Comparison of ENCODE assay signal across 12 cellular contexts in the genomic region with DNA sequence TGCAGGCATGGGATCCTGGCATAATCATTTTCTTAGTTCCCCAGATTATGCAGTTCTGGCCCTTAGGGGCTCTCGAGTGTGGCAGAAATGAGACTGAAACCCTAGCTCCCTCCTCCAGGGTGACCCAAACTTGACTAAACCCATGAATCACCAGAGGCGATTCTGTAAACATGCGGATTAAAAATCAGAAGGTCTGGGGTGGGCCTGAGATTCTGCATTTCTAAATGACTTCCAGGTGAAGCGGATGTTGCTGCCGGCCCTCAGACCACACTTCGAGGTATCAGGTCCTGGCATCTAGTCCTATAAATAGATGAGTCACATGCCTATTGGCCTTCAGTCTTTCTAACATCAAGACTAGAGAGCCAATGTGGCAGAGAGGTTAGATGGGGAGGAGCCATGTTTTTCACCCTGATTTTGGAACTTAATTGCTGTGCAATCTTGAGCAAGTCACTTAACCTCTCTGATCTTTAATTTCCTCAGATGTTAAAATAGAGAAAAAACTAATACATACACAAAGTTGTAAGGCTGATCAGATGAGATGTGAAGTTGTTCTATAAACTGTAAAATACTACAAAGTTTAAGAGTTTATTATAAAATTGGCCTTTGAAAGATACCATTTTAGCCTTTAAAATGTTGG.
DNase-seq lines count a peak whose midpoint lies in the region; TF ChIP-seq lines count a peak whose summit lies in the region.
"Had no signal": no experiment of that assay in that cellular context is flagged by ENCODE, and none has a peak within 500 bp of the region (broad histone marks: within the 10 kb centered on the region; RNA-seq: fewer than 3 reads in every experiment).

No MANE protein-coding gene starts in this region.

- H2AFZ ChIP-seq in mammary epithelial cell (ENCODE audit: low read depth, low read length), result no peak overlapping the region
- H2AFZ ChIP-seq: GM23338 had no signal

- H3K27me3 ChIP-seq in mammary epithelial cell (ENCODE audit: insufficient read depth, low read length) (no peaks in the 10 kb centered on the region), SJCRH30 (no peaks in the 10 kb centered on the region), tibial artery (no peaks in the 10 kb centered on the region)

- no peaks in the 10 kb centered on the region for H3K36me3 ChIP-seq in mammary epithelial cell (ENCODE audit: insufficient read depth, low read length)
- H3K36me3 ChIP-seq in SJCRH30, result no peaks in the 10 kb centered on the region
- H3K36me3 ChIP-seq in tibial artery, result no peaks in the 10 kb centered on the region

- H3K36me3 Mint-ChIP-seq in MCF 10A (ENCODE audit: insufficient read depth, unreplicated experiment), result no peaks in the 10 kb centered on the region

- H3K27ac Mint-ChIP-seq in MCF 10A (ENCODE audit: low read depth, unreplicated experiment), result no peak overlapping the region
- H3K27ac Mint-ChIP-seq: activated naive CD4-positive, alpha-beta T cell treated with anti-CD3 and anti-CD28 coated beads for 36 hours; GM23338 had no signal

- peaks cover 55% of the 10 kb centered on the region for H3K4me1 Mint-ChIP-seq in MCF 10A (ENCODE audit: insufficient read depth, unreplicated experiment)

- intact Hi-C loops in MCF 10A (cut with micrococcal nuclease) (loop anchor here (5.0 kb wide), 1 partner anchor 128 kb away; no protein-coding TSS in a partner anchor), mammary epithelial cell (cut with micrococcal nuclease) (loop anchor here (2.0 kb wide), 1 partner anchor 28 kb away; no protein-coding TSS in a partner anchor), tibial artery (cut with DNase I; ENCODE audit: low total_unique reads) (no loop called here)

- TF ChIP-seq CTCF in MCF 10A (IDR thresholded peaks at IDR 0.05; ENCODE audit: unreplicated experiment), result no peak
- no peak for TF ChIP-seq CTCF in mammary epithelial cell (conservative IDR thresholded peaks at IDR 0.05 in 1 of 2, IDR thresholded peaks at IDR 0.05 in 1 of 2; ENCODE audit: extremely low read depth in 1 of 2, insufficient read depth in 1 of 2, low read depth in 1 of 2, low read length in 2 of 2)
- no peak for TF ChIP-seq CTCF in fibroblast of villous mesenchyme (IDR thresholded peaks at IDR 0.05; ENCODE audit: insufficient read depth, low read depth, low read length)
- TF ChIP-seq CTCF in tibial artery (IDR thresholded peaks at IDR 0.05), result no peak

- H3K9me3 ChIP-seq in mammary epithelial cell (replicated peaks; ENCODE audit: insufficient read depth, low read length) (no peaks in the 10 kb centered on the region), SJCRH30 (replicated peaks) (no peaks in the 10 kb centered on the region; the same call in none of the 2 replicates), tibial artery (no peaks in the 10 kb centered on the region)

- peaks cover 7% of the 10 kb centered on the region for H3K9me3 Mint-ChIP-seq in MCF 10A (ENCODE audit: unreplicated experiment)
- H3K9me3 Mint-ChIP-seq: activated naive CD4-positive, alpha-beta T cell treated with anti-CD3 and anti-CD28 coated beads for 36 hours; central memory CD8-positive, alpha-beta T cell; GM23338 had no signal

- H3K27me3 Mint-ChIP-seq in MCF 10A (ENCODE audit: insufficient read depth, unreplicated experiment), result no peaks in the 10 kb centered on the region
- H3K27me3 Mint-ChIP-seq: central memory CD8-positive, alpha-beta T cell had no signal

- DNase-seq in MCF 10A (ENCODE audit: unreplicated experiment) (peak; percentile 87), mammary epithelial cell (no peak), SJCRH30 (peak; percentile 81 to 89), fibroblast of villous mesenchyme (ENCODE audit: low read depth) (peak; percentile 57), tibial artery (no peak), germinal center (ENCODE audit: low spot score) (no peak), medulla oblongata (ENCODE audit: extremely low spot score) (no peak)
- DNase-seq in stimulated activated CD4-positive, alpha-beta T cell treated with anti-CD3 and anti-CD28 coated beads, Interleukin-1b, Interleukin-23, amount 100 ng/mL, for 48 hours, result no peak
- DNase-seq: activated naive CD4-positive, alpha-beta T cell treated with anti-CD3 and anti-CD28 coated beads for 36 hours; stimulated activated CD4-positive, alpha-beta T cell treated with anti-CD3 and anti-CD28 coated beads, Interleukin-4, amount 100 ng/mL, for 4 hours had no signal

- in situ Hi-C loops in mammary epithelial cell (cut with MboI; ENCODE audit: low sequenced_read_pairs in 2 of 2), result no loop called here

- peaks cover 39% of the 10 kb centered on the region for H3K4me1 ChIP-seq in mammary epithelial cell (ENCODE audit: insufficient read depth, low read length)
- peaks cover 49% of the 10 kb centered on the region for H3K4me1 ChIP-seq in SJCRH30
- peaks cover 0 to 49% (median 20%) of the 10 kb centered on the region in 4 donors for H3K4me1 ChIP-seq in tibial artery

- 77% methylated on average over 5 of the region's 6 CpGs for WGBS in mammary epithelial cell (ENCODE audit: low coverage, missing lambda C conversion rate)

- no peak overlapping the region for H3K4me3 Mint-ChIP-seq in MCF 10A (ENCODE audit: unreplicated experiment)
- H3K4me3 Mint-ChIP-seq: activated naive CD4-positive, alpha-beta T cell treated with anti-CD3 and anti-CD28 coated beads for 36 hours; central memory CD8-positive, alpha-beta T cell; GM23338 had no signal

- H3K79me2 ChIP-seq in mammary epithelial cell (ENCODE audit: insufficient read depth, low read length), result no peaks in the 10 kb centered on the region

- dilution Hi-C loops in mammary epithelial cell (cut with HindIII; ENCODE audit: low sequenced_read_pairs), result no loop called here

- H3K4me2 ChIP-seq in mammary epithelial cell (ENCODE audit: insufficient read depth, low read depth, low read length), result no peak overlapping the region
- H3K4me2 ChIP-seq: GM23338 had no signal

- no peaks in the 10 kb centered on the region for H4K20me1 ChIP-seq in mammary epithelial cell (ENCODE audit: insufficient read depth, low read length)

- H3K9ac ChIP-seq in mammary epithelial cell (ENCODE audit: insufficient read depth, low read length), result no peak overlapping the region

- H3K27ac ChIP-seq in mammary epithelial cell (ENCODE audit: insufficient read depth, low read depth, low read length) (no peak overlapping the region), SJCRH30 (peak overlapping the region; percentile 97), tibial artery (peak overlapping the region; percentile 90 to 94)

- H3K4me3 ChIP-seq in mammary epithelial cell (replicated peaks in 1 of 3; ENCODE audit: insufficient read depth in 1 of 3, low read depth in 2 of 3, low read length in 3 of 3), result no peak overlapping the region
- H3K4me3 ChIP-seq in SJCRH30, result no peak overlapping the region
- no peak overlapping the region for H3K4me3 ChIP-seq in fibroblast of villous mesenchyme (ENCODE audit: low read depth, low read length)
- no peak overlapping the region for H3K4me3 ChIP-seq in tibial artery
- H3K4me3 ChIP-seq: GM23338 had no signal

- no TSS peak for BruUV-seq in MCF 10A (replicated peaks; lab: Mats Ljungman, UMichigan)
- BruUV-seq in mammary epithelial cell (replicated peaks; lab: Mats Ljungman, UMichigan), result no TSS peak

- CTCF ChIA-PET in MCF 10A (lab: Yijun Ruan, JAX) (interaction anchor here (0.6 to 1.9 kb wide), 5 partner anchors 15 to 178 kb away, joined by 3 to 5 read pairs (median 3); no protein-coding TSS in a partner anchor), mammary epithelial cell (lab: Charles Lee; ENCODE audit: low non-redundant PET) (no interaction called here)

- POLR2A ChIA-PET in MCF 10A (lab: Yijun Ruan, JAX), result interaction anchor here (0.6 to 3.8 kb wide), 9 partner anchors 14 to 297 kb away, joined by 3 to 23 read pairs (median 5); no protein-coding TSS in a partner anchor

Comparison
In these comparisons a context has a peak if more than half of its experiments do, and no peak if none do; other contexts are left out.
1. DNase-seq: peak in MCF 10A (single experiment), SJCRH30 (2 of 2) and fibroblast of villous mesenchyme (single experiment); none in mammary epithelial cell (single experiment), tibial artery (0 of 2), germinal center (single experiment), stimulated activated CD4-positive, alpha-beta T cell treated with anti-CD3 and anti-CD28 coated beads, Interleukin-1b, Interleukin-23, amount 100 ng/mL, for 48 hours (single experiment) and medulla oblongata (single experiment).